In the genomic region with DNA sequence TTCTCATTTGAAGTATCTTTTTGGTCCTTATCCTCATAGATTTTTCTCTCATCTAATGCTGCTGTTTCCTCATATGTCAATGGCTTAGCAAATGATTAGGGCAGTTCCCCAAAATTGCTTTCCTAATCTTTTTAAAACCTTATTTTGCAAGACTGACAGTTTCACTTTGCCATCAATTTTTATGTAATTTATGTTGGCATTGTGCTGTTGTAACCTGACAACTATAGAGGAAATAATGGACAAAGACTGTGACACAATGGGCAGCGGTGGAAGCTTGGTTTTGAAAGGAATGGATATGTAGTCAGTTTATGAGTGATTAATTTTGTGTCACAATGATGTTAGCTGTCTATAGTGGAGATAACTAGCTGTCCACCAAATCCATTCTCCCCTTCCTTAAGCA, we compare ENCODE assay signal across 15 cellular contexts.
"Had no signal": no experiment of that assay in that cellular context is flagged by ENCODE, and none has a peak within 500 bp of the region (broad histone marks: within the 10 kb centered on the region; RNA-seq: fewer than 3 reads in every experiment).

No MANE protein-coding gene starts in this region.

- ATAC-seq: activated CD8-positive, alpha-beta memory T cell treated with anti-CD3 and anti-CD28 coated beads, Interleukin-2, amount 10 ng/mL, durations not matched to agents 7 days and 5 days; left cardiac atrium; naive thymus-derived CD8-positive, alpha-beta T cell had no signal

- H3K9me3 ChIP-seq: right atrium auricular region had no signal

- H3K27me3 ChIP-seq: right atrium auricular region had no signal

- H3K27me3 Mint-ChIP-seq: activated naive CD8-positive, alpha-beta T cell; naive thymus-derived CD8-positive, alpha-beta T cell; type B pancreatic cell had no signal

- H3K36me3 ChIP-seq: right atrium auricular region had no signal

- H3K4me3 Mint-ChIP-seq: activated CD8-positive, alpha-beta memory T cell treated with anti-CD3 and anti-CD28 coated beads, Interleukin-2, amount 10 ng/mL, durations not matched to agents 7 days and 5 days; activated naive CD8-positive, alpha-beta T cell; immature natural killer cell; naive thymus-derived CD8-positive, alpha-beta T cell; type B pancreatic cell had no signal

- H3K9me3 Mint-ChIP-seq: immature natural killer cell had no signal

- H3K27ac ChIP-seq: right atrium auricular region, skin epidermis had no signal

- H3K27ac Mint-ChIP-seq: activated CD8-positive, alpha-beta memory T cell treated with anti-CD3 and anti-CD28 coated beads, Interleukin-2, amount 10 ng/mL, durations not matched to agents 7 days and 5 days; activated naive CD8-positive, alpha-beta T cell; immature natural killer cell; type B pancreatic cell had no signal

- H3K36me3 Mint-ChIP-seq: activated naive CD8-positive, alpha-beta T cell; immature natural killer cell; type B pancreatic cell had no signal

- H3K4me3 ChIP-seq: right atrium auricular region, skin epidermis had no signal

- DNase-seq: activated CD4-positive, alpha-beta T cell treated with anti-CD3 and anti-CD28 coated beads for 1 hour; activated CD4-positive, alpha-beta T cell treated with anti-CD3 and anti-CD28 coated beads, Interleukin-2, amount 50 U/mL, for 48 hours; activated CD8-positive, alpha-beta memory T cell treated with anti-CD3 and anti-CD28 coated beads, Interleukin-2, amount 10 ng/mL, durations not matched to agents 7 days and 5 days; activated gamma-delta T cell; activated T-cell treated with anti-CD3 and anti-CD28 coated beads, Interleukin-2, amount 50 U/mL, for 48 hours; cerebellar nuclear complex; dermis blood vessel endothelial cell; immature natural killer cell; left cardiac atrium; naive thymus-derived CD8-positive, alpha-beta T cell; nucleus accumbens had no signal
